Comparison of ENCODE assay signal across 23 cellular contexts in the genomic region with DNA sequence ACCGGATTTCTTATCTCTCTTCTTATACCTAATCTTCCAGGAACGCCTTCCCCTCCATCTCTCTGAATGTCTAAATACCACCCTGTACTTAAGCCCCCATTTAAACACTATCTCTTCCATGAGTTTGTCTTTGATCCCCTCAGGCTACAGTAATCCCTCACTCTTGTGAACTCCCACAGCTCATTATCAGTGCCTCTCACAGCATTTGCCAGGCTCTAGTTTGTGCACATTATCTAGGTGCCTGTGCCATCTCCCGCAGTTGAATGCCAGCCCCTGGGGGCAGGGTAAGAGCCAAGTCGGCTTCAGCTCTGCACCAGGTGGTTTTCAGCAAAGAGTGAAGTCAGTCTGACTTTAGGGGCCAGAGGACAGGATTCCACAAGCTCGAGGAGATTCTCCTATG.
DNase-seq lines count a peak whose midpoint lies in the region; FAIRE-seq and TF ChIP-seq lines count a peak whose summit lies in the region.
"Had no signal": no experiment of that assay in that cellular context is flagged by ENCODE, and none has a peak within 500 bp of the region (broad histone marks: within the 10 kb centered on the region; RNA-seq: fewer than 3 reads in every experiment).

No MANE protein-coding gene starts in this region.

- peaks cover 7% of the 10 kb centered on the region for H3K27me3 Mint-ChIP-seq in neural progenitor cell (ENCODE audit: insufficient read depth, low read depth)

- TF ChIP-seq POLR2A in ovary (IDR thresholded peaks at IDR 0.05): no peak

- no peaks in the 10 kb centered on the region for H3K79me2 ChIP-seq in neural progenitor cell (ENCODE audit: low read depth)

- H3K4me1 ChIP-seq in neural progenitor cell: peaks cover 40% of the 10 kb centered on the region
- H3K4me1 ChIP-seq in BE2C: no peaks in the 10 kb centered on the region
- no peaks in the 10 kb centered on the region for H3K4me1 ChIP-seq in ovary (ENCODE audit: insufficient read depth)

- no peak overlapping the region for H3K4me3 Mint-ChIP-seq in neural progenitor cell
- H3K4me3 Mint-ChIP-seq: CD8-positive, alpha-beta T cell; T-helper 1 cell treated with Interleukin-12 subunit alpha and Interleukin-12 subunit beta and Interleukin-4 antibody, amounts not matched to agents 30 μg/mL and 1 μg/mL, for 36 hours had no signal

- H3K9me3 ChIP-seq in neural progenitor cell (ENCODE audit: low read depth) (no peaks in the 10 kb centered on the region), BE2C (no peaks in the 10 kb centered on the region), ovary (no peaks in the 10 kb centered on the region)

- H3K27ac ChIP-seq in neural progenitor cell (no peak overlapping the region), ovary (no peak overlapping the region)

- H3K27me3 ChIP-seq in neural progenitor cell (no peaks in the 10 kb centered on the region), BE2C (peaks cover 4% of the 10 kb centered on the region; the same call in 1 of the 2 replicates), ovary (no peaks in the 10 kb centered on the region)

- no peak overlapping the region for H3K9ac ChIP-seq in neural progenitor cell

- TF ChIP-seq CTCF in neural progenitor cell (IDR thresholded peaks at IDR 0.05): no peak
- no peak for TF ChIP-seq CTCF in BE2C (IDR thresholded peaks at IDR 0.05; ENCODE audit: low read depth, low read length)
- no peak for TF ChIP-seq CTCF in ovary (IDR thresholded peaks at IDR 0.05)

- peaks cover 7% of the 10 kb centered on the region for H3F3A ChIP-seq in neural progenitor cell (ENCODE audit: low read depth)

- intact Hi-C loops in ovary (cut with DNase I): no loop called here

- no peak overlapping the region for H3K27ac Mint-ChIP-seq in neural progenitor cell
- H3K27ac Mint-ChIP-seq: CD8-positive, alpha-beta T cell; T-helper 1 cell treated with Interleukin-12 subunit alpha and Interleukin-12 subunit beta and Interleukin-4 antibody, amounts not matched to agents 30 μg/mL and 1 μg/mL, for 36 hours had no signal

- H3K4me1 Mint-ChIP-seq in neural progenitor cell: peaks cover 16% of the 10 kb centered on the region

- peak overlapping the region; percentile 54 for H3K4me2 ChIP-seq in neural progenitor cell

- FAIRE-seq in GM19239 (lab: Jason Lieb, UNC): no peak
- FAIRE-seq: G401.6, GM12892 had no signal

- DNase-seq in NCI-H146 (lab: John Stamatoyannopoulos, UW) (peak; percentile 45), NCI-H146 treated with DMSO at 0.1 percent for 48 hours (lab: John Stamatoyannopoulos, UW; ENCODE audit: unreplicated experiment) (no peak), NCI-H1092 (lab: John Stamatoyannopoulos, UW) (peak; percentile 27), NCI-H82 treated with DMSO at 0.1 percent for 48 hours (lab: John Stamatoyannopoulos, UW; ENCODE audit: unreplicated experiment) (peak; percentile 67), neural progenitor cell (ENCODE audit: low spot score) (peak; percentile 23), BE2C (no peak), GM19239 (ENCODE audit: insufficient read length, low spot score) (no peak), ovary (no peak)
- DNase-seq: 8988T; C1 segment of cervical spinal cord; CD8-positive, alpha-beta T cell; DMS153; Karpas-422; MV-4-11; NCI-H1436; NCI-H2029; NCI-H2171; NCI-H510A treated with DMSO at 0.1 percent for 48 hours; NCI-H774; SHP77 had no signal

- H4K20me1 ChIP-seq in neural progenitor cell (ENCODE audit: low read depth): no peaks in the 10 kb centered on the region

- H3K4me3 ChIP-seq in neural progenitor cell (no peak overlapping the region), BE2C (ENCODE audit: low read depth, low read length) (no peak overlapping the region), ovary (no peak overlapping the region)

- no peak overlapping the region for H2AFZ ChIP-seq in neural progenitor cell (replicated peaks)

- H3K9me3 Mint-ChIP-seq in neural progenitor cell: no peaks in the 10 kb centered on the region
- H3K9me3 Mint-ChIP-seq: T-helper 1 cell treated with Interleukin-12 subunit alpha and Interleukin-12 subunit beta and Interleukin-4 antibody, amounts not matched to agents 30 μg/mL and 1 μg/mL, for 36 hours had no signal

- peaks cover 2% of the 10 kb centered on the region for H3K36me3 Mint-ChIP-seq in neural progenitor cell
- H3K36me3 Mint-ChIP-seq: CD8-positive, alpha-beta T cell had no signal

- TF ChIP-seq EP300 in ovary (IDR thresholded peaks at IDR 0.05): no peak

- 21 to 30% (median 29%) methylated on average over 5 of the region's 5 CpGs for WGBS in ovary, 3 donors

- H3K36me3 ChIP-seq in neural progenitor cell (no peaks in the 10 kb centered on the region), BE2C (no peaks in the 10 kb centered on the region), ovary (no peaks in the 10 kb centered on the region)

Comparison
In these comparisons a context has a peak if more than half of its experiments do, and no peak if none do; other contexts are left out.
1. DNase-seq: peak in NCI-H146 (single experiment), NCI-H1092 (single experiment), NCI-H82 treated with DMSO at 0.1 percent for 48 hours (single experiment) and neural progenitor cell (single experiment); none in NCI-H146 treated with DMSO at 0.1 percent for 48 hours (single experiment), BE2C (single experiment), GM19239 (single experiment) and ovary (0 of 5).